In the genomic region with DNA sequence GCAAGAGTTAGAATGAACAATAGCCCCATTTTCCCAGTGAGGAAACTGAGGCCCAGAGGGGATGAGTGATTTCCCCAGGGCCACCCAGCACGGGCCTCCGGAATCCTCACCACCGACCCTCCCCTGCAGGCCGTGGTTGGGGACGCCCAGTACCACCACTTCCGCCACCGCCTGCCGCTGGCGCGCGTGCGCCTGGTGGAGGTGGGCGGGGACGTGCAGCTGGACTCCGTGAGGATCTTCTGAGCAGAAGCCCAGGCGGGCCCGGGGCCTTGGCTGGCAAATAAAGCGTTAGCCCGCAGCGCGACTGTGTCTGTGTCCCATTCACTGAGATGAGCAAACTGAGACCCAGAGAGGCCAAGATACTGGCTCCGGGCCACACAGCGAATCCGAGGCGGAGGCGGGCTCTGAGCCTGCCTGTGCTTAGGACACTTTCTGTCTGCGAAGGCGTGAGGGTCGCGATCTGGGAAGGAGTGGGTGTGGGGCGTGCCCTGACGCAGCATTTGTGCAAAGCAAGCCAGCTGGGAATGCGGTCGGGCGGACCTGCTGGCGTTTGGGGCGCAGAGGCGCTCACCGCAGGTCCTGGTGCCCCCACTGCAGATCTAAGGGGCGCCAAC, we compare ENCODE assay signal across 13 cellular contexts. TPM values are rescaled to one million over a fixed set of nuclear protein-coding genes. Genes with fewer than 3 reads are reported as not detected.
DNase-seq lines count a peak whose midpoint lies in the region; ATAC-seq lines count a peak whose summit lies in the region.
"Not testable (repeated sequence)": the region's sequence is repeated elsewhere in the genome, so short reads cannot be mapped to it uniquely, and the experiment has no call there.
"Had no signal": no experiment of that assay in that cellular context is flagged by ENCODE, and none has a peak within 500 bp of the region (broad histone marks: within the 10 kb centered on the region; RNA-seq: fewer than 3 reads in every experiment).

No MANE protein-coding gene starts in this region.

- not testable (repeated sequence) for H3K9me3 Mint-ChIP-seq in activated T-cell treated with anti-CD3 and anti-CD28 coated beads, Interleukin-2, amount 50 U/mL, for 72 hours

- ATAC-seq in GM19023 (IDR thresholded peaks at IDR 0.05; ENCODE audit: unreplicated experiment) (peak; percentile 63), HG02623 (IDR thresholded peaks at IDR 0.05; ENCODE audit: unreplicated experiment) (peak; percentile 60), HG03460 (IDR thresholded peaks at IDR 0.05; ENCODE audit: unreplicated experiment) (peak; percentile 73), esophagus mucosa (peak; percentile 68), left lobe of liver (peak; percentile 89), sciatic nerve (peak; percentile 95)
- peak; percentile 96 for ATAC-seq in activated T-cell treated with anti-CD3 and anti-CD28 coated beads, Interleukin-2, amount 50 U/mL, for 72 hours (replicated peaks in 1 of 2)

- intact Hi-C loops in sciatic nerve (cut with DNase I), result loop anchor here (5.0 kb wide), 1 partner anchor 1821 kb away; no protein-coding TSS in a partner anchor

- not testable (repeated sequence) for H3K4me1 Mint-ChIP-seq in activated T-cell treated with anti-CD3 and anti-CD28 coated beads, Interleukin-2, amount 50 U/mL, for 72 hours (ENCODE audit: low read depth)

- H3K27me3 Mint-ChIP-seq in activated T-cell treated with anti-CD3 and anti-CD28 coated beads, Interleukin-2, amount 50 U/mL, for 72 hours (ENCODE audit: low read depth), result not testable (repeated sequence)

- H3K36me3 Mint-ChIP-seq in activated T-cell treated with anti-CD3 and anti-CD28 coated beads, Interleukin-2, amount 50 U/mL, for 72 hours (ENCODE audit: insufficient read depth in 2 of 2), result not testable (repeated sequence)

- not testable (repeated sequence) for H3K4me3 Mint-ChIP-seq in activated T-cell treated with anti-CD3 and anti-CD28 coated beads, Interleukin-2, amount 50 U/mL, for 72 hours

- not testable (repeated sequence) for H3K27ac Mint-ChIP-seq in activated T-cell treated with anti-CD3 and anti-CD28 coated beads, Interleukin-2, amount 50 U/mL, for 72 hours

- not testable (repeated sequence) for DNase-seq in activated T-cell treated with anti-CD3 and anti-CD28 coated beads, Interleukin-2, amount 50 U/mL, for 72 hours; left lobe of liver (ENCODE audit: low spot score); sciatic nerve (ENCODE audit: low spot score)

RNA-seq across cellular contexts. Expression of gene LGALS7B, which starts 2.6 kb away (rescaled TPM):
- not detected for total RNA-seq in activated T-cell treated with anti-CD3 and anti-CD28 coated beads, Interleukin-2, amount 50 U/mL, for 72 hours
- total RNA-seq in esophagus mucosa (886 TPM), left lobe of liver (not detected), sciatic nerve (not detected)
- total RNA-seq: activated CD4-positive, alpha-beta memory T cell treated with anti-CD3 and anti-CD28 coated beads for 36 hours; activated T-helper 1 cell treated with anti-CD3 and anti-CD28 coated beads, Interleukin-12 subunit alpha, Interleukin-12 subunit beta, Interleukin-2, Interleukin-4 antibody, amounts not matched to agents 30 ng/mL and 10 ng/mL and 1 ng/mL, durations not matched to agents 14 hours and 24 hours and 36 hours; adrenal gland; mesenteric fat pad had no signal

RNA-seq across cellular contexts. Expression of gene LGALS7, which starts 18.2 kb away (rescaled TPM):
- not detected for total RNA-seq in activated T-cell treated with anti-CD3 and anti-CD28 coated beads, Interleukin-2, amount 50 U/mL, for 72 hours
- total RNA-seq in esophagus mucosa, result 684 TPM
- total RNA-seq in left lobe of liver, result not detected
- total RNA-seq in sciatic nerve, result not detected
- total RNA-seq: activated CD4-positive, alpha-beta memory T cell treated with anti-CD3 and anti-CD28 coated beads for 36 hours; activated T-helper 1 cell treated with anti-CD3 and anti-CD28 coated beads, Interleukin-12 subunit alpha, Interleukin-12 subunit beta, Interleukin-2, Interleukin-4 antibody, amounts not matched to agents 30 ng/mL and 10 ng/mL and 1 ng/mL, durations not matched to agents 14 hours and 24 hours and 36 hours; adrenal gland; mesenteric fat pad; sigmoid colon; testis had no signal

RNA-seq across cellular contexts. Expression of gene LGALS4, which starts 21.2 kb away (rescaled TPM):
- 1 to 10 TPM; 2.3 to 4.1 TPM for total RNA-seq in activated T-cell treated with anti-CD3 and anti-CD28 coated beads, Interleukin-2, amount 50 U/mL, for 72 hours
- 0.40 TPM for total RNA-seq in esophagus mucosa
- total RNA-seq in left lobe of liver, result 102 TPM
- 1.3 TPM for total RNA-seq in sciatic nerve

RNA-seq across cellular contexts. Expression of gene ECH1, which starts 40.0 kb away (rescaled TPM):
- total RNA-seq in activated T-cell treated with anti-CD3 and anti-CD28 coated beads, Interleukin-2, amount 50 U/mL, for 72 hours, result 100 to 1,000 TPM; 183 to 210 TPM
- total RNA-seq in esophagus mucosa, result 182 TPM
- 439 TPM for total RNA-seq in left lobe of liver
- 106 TPM for total RNA-seq in sciatic nerve

RNA-seq across cellular contexts. Expression of gene CAPN12, which starts 47.3 kb away (rescaled TPM):
- total RNA-seq in activated T-cell treated with anti-CD3 and anti-CD28 coated beads, Interleukin-2, amount 50 U/mL, for 72 hours, result 10 to 100 TPM in 1 of 2 donors, 1 to 10 TPM in 1; 8.3 to 15.2 TPM
- total RNA-seq in esophagus mucosa (2.2 TPM), left lobe of liver (30.9 TPM), sciatic nerve (5.6 TPM)

Comparison
In these comparisons a context has a peak if more than half of its experiments do, and no peak if none do; other contexts are left out.
1. RNA of gene LGALS7B, which starts 2.6 kb away (total RNA-seq): 886 TPM in esophagus mucosa (single experiment); not detected in activated T-cell treated with anti-CD3 and anti-CD28 coated beads, Interleukin-2, amount 50 U/mL, for 72 hours, not detected in left lobe of liver (single experiment) and not detected in sciatic nerve (single experiment); every median in the first group is over 100 times any median in the second.
2. RNA of gene LGALS7, which starts 18.2 kb away (total RNA-seq): 684 TPM in esophagus mucosa (single experiment); not detected in activated T-cell treated with anti-CD3 and anti-CD28 coated beads, Interleukin-2, amount 50 U/mL, for 72 hours, not detected in left lobe of liver (single experiment) and not detected in sciatic nerve (single experiment); every median in the first group is over 100 times any median in the second.
3. RNA of gene LGALS4, which starts 21.2 kb away (total RNA-seq): 102 TPM in left lobe of liver (single experiment); 2.3 to 4.1 TPM in activated T-cell treated with anti-CD3 and anti-CD28 coated beads, Interleukin-2, amount 50 U/mL, for 72 hours, 1.3 TPM in sciatic nerve (single experiment) and 0.40 TPM in esophagus mucosa (single experiment); every median in the first group is over 10 times any median in the second.
4. Peak in every context shown above with its lines, with median percentiles within 50 percentile points of each other: ATAC-seq.